ENCODE assay signal across 8 cellular contexts in genomic region chr10:100518761-100519241, GRCh38. TPM values are rescaled to one million over a fixed set of nuclear protein-coding genes. Genes with fewer than 3 reads are reported as not detected.
DNase-seq lines count a peak whose midpoint lies in the region; ATAC-seq and TF ChIP-seq lines count a peak whose summit lies in the region.

No MANE protein-coding gene starts in this region.

- H3K27me3 Mint-ChIP-seq in activated naive CD8-positive, alpha-beta T cell treated with anti-CD3 and anti-CD28 coated beads, Interleukin-2, amount 50 U/mL, for 24 hours = no peaks in the 10 kb centered on the region
- no peaks in the 10 kb centered on the region for H3K27me3 Mint-ChIP-seq in osteocyte (ENCODE audit: unreplicated experiment)

- H3K36me3 Mint-ChIP-seq in activated naive CD8-positive, alpha-beta T cell treated with anti-CD3 and anti-CD28 coated beads, Interleukin-2, amount 50 U/mL, for 24 hours (ENCODE audit: low read depth) = peaks cover 19% of the 10 kb centered on the region
- H3K36me3 Mint-ChIP-seq in osteocyte (ENCODE audit: unreplicated experiment) = peaks cover 13% of the 10 kb centered on the region

- no peak for ATAC-seq in activated naive CD8-positive, alpha-beta T cell treated with anti-CD3 and anti-CD28 coated beads, Interleukin-2, amount 50 U/mL, for 24 hours
- ATAC-seq in HG03139 (IDR thresholded peaks at IDR 0.05; ENCODE audit: unreplicated experiment) (no peak), HG03097 (IDR thresholded peaks at IDR 0.05; ENCODE audit: low FRiP score, unreplicated experiment) (no peak)

- no peak overlapping the region for H3K4me3 Mint-ChIP-seq in activated naive CD8-positive, alpha-beta T cell treated with anti-CD3 and anti-CD28 coated beads, Interleukin-2, amount 50 U/mL, for 24 hours
- H3K4me3 Mint-ChIP-seq in osteocyte (ENCODE audit: unreplicated experiment) = peak overlapping the region; percentile 78

- DNase-seq in D341Med (ENCODE audit: low spot score) (peak; percentile 46), HuH-7.5 (ENCODE audit: low spot score) (peak; percentile 69), SHP77 treated with DMSO at 0.1 percent for 48 hours (lab: John Stamatoyannopoulos, UW) (peak; percentile 74), head of caudate nucleus (peak in 41 of 42 donors; percentile 25 to 91 (median 69)), osteocyte (ENCODE audit: extremely low spot score, unreplicated experiment) (peak; percentile 85)
- peak; percentile 75 for DNase-seq in activated naive CD8-positive, alpha-beta T cell treated with anti-CD3 and anti-CD28 coated beads, Interleukin-2, amount 50 U/mL, for 24 hours

- H3K4me1 Mint-ChIP-seq in activated naive CD8-positive, alpha-beta T cell treated with anti-CD3 and anti-CD28 coated beads, Interleukin-2, amount 50 U/mL, for 24 hours = peaks cover 11% of the 10 kb centered on the region
- peaks cover 21% of the 10 kb centered on the region for H3K4me1 Mint-ChIP-seq in osteocyte (ENCODE audit: unreplicated experiment)

- TF ChIP-seq CTCF in osteocyte (IDR thresholded peaks at IDR 0.05) = peak; percentile 74

- H3K9me3 Mint-ChIP-seq in activated naive CD8-positive, alpha-beta T cell treated with anti-CD3 and anti-CD28 coated beads, Interleukin-2, amount 50 U/mL, for 24 hours = no peaks in the 10 kb centered on the region
- no peaks in the 10 kb centered on the region for H3K9me3 Mint-ChIP-seq in osteocyte (ENCODE audit: unreplicated experiment)

- H3K27ac Mint-ChIP-seq in activated naive CD8-positive, alpha-beta T cell treated with anti-CD3 and anti-CD28 coated beads, Interleukin-2, amount 50 U/mL, for 24 hours = no peak overlapping the region
- peak overlapping the region; percentile 50 for H3K27ac Mint-ChIP-seq in osteocyte (ENCODE audit: unreplicated experiment)

- intact Hi-C loops in head of caudate nucleus (cut with DNase I) = no loop called here

RNA-seq across cellular contexts. Expression of gene SEC31B, which starts 0.9 kb away (rescaled TPM):
- 18.3 and 19.6 TPM in 2 replicates for total RNA-seq in osteocyte

RNA-seq across cellular contexts. Expression of gene NDUFB8, which starts 10.9 kb away (rescaled TPM):
- 151 and 169 TPM in 2 replicates for total RNA-seq in osteocyte

RNA-seq across cellular contexts. Expression of gene HIF1AN, which starts 16.9 kb away (rescaled TPM):
- 45.8 and 50.6 TPM in 2 replicates for total RNA-seq in osteocyte

RNA-seq across cellular contexts. Expression of gene WNT8B, which starts 56.0 kb away (rescaled TPM):
- total RNA-seq in osteocyte = not detected in 2 replicates
